In the genomic region with DNA sequence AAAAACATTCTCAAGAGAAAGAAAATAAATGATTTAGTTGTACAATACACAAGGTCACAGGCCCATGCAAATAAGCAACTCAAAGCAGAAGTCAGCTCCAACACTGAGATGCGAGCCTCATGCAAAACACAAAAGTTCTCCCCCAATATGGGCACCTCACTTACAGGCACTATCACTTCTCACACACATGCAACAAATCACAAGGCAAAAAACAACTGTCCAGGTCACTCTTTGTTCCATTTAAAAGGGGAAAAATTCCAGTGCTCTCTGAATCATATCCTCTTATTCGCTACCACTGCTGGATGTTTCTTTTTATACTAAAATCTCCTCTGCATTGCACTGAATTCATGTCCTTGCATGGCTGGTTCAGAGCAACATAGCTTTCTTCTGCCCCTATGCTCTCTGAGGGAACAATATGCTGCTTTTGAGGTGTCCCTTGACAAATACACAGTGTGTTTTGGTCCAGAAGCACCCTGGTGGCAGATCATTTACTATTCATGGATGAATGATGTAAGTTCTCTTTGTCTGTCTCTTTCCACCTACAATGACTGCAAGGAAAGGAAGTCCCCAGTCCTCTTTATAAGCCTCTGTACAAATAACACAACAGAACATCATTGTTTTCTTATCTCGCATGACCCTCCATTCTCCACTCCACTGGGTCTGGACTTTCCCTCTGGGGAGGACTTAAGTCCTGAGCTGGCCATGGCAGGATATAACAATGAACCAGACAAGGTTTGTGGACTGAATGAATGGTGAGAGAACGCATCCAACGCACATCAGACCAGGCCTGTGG, we compare ENCODE assay signal across 8 cellular contexts.
DNase-seq lines count a peak whose midpoint lies in the region; ATAC-seq, FAIRE-seq and TF ChIP-seq lines count a peak whose summit lies in the region.

No MANE protein-coding gene starts in this region.

- POLR2A ChIA-PET in Caco-2 (lab: Charles Lee) = no interaction called here

- DNase-seq in GM06990 (ENCODE audit: extremely low read depth, insufficient read length) (peak; percentile 31), fibroblast of the aortic adventitia (ENCODE audit: low read depth) (peak; percentile 40), D721Med (ENCODE audit: insufficient read length, low spot score) (no peak), Caco-2 (no peak), NOMO-1 treated with dmso at 0.1 percent for 144 hours (lab: John Stamatoyannopoulos, UW; ENCODE audit: unreplicated experiment) (no peak), GM19240 (ENCODE audit: insufficient read length, low spot score) (no peak)

- ATAC-seq in GM21515 (IDR thresholded peaks at IDR 0.05; ENCODE audit: unreplicated experiment) = peak; percentile 53
- ATAC-seq in HG03571 (IDR thresholded peaks at IDR 0.05; ENCODE audit: unreplicated experiment) = peak; percentile 48

- intact Hi-C loops in Caco-2 (cut with micrococcal nuclease; ENCODE audit: unreplicated experiment) = no loop called here

- CTCF ChIA-PET in Caco-2 (lab: Charles Lee) = interaction anchor here (1.8 kb wide), 1 partner anchor 30 kb away, joined by 9 read pairs; no protein-coding TSS in a partner anchor

- peaks cover 33% of the 10 kb centered on the region for H3K4me1 Mint-ChIP-seq in Caco-2 (ENCODE audit: low read depth, unreplicated experiment)

- no peak for TF ChIP-seq CTCF in GM06990 (IDR thresholded peaks at IDR 0.05; ENCODE audit: insufficient read depth, low read length, poor library complexity, severe bottlenecking)
- TF ChIP-seq CTCF in fibroblast of the aortic adventitia (IDR thresholded peaks at IDR 0.05; ENCODE audit: insufficient read depth, low read length) = no peak
- TF ChIP-seq CTCF in D721Med (IDR thresholded peaks at IDR 0.05; ENCODE audit: insufficient read depth, missing control alignments) = no peak
- no peak for TF ChIP-seq CTCF in Caco-2 (IDR thresholded peaks at IDR 0.05; ENCODE audit: insufficient read depth in 1 of 2, low read depth in 1 of 2, low read length in 1 of 2, severe bottlenecking in 1 of 2, unreplicated experiment in 1 of 2)

- H3K4me3 ChIP-seq in GM06990 (replicated peaks; ENCODE audit: low read depth, low read length) (no peak overlapping the region), fibroblast of the aortic adventitia (ENCODE audit: low read depth, low read length) (no peak overlapping the region), Caco-2 (ENCODE audit: low read depth, low read length) (no peak overlapping the region)

- H3K27ac Mint-ChIP-seq in Caco-2 (ENCODE audit: unreplicated experiment) = no peak overlapping the region

- H3K9me3 ChIP-seq in Caco-2 = no peaks in the 10 kb centered on the region

- H3K9me3 Mint-ChIP-seq in Caco-2 (ENCODE audit: unreplicated experiment) = no peaks in the 10 kb centered on the region

- FAIRE-seq in D721Med (lab: Jason Lieb, UNC) = no peak

- H3K27me3 Mint-ChIP-seq in Caco-2 (ENCODE audit: insufficient read depth, unreplicated experiment) = no peaks in the 10 kb centered on the region

- peaks cover 17% of the 10 kb centered on the region; the same call in 1 of the 2 replicates for H3K4me1 ChIP-seq in Caco-2

- peaks cover 23% of the 10 kb centered on the region for H3K36me3 Mint-ChIP-seq in Caco-2 (ENCODE audit: insufficient read depth, unreplicated experiment)

- no peaks in the 10 kb centered on the region for H3K27me3 ChIP-seq in GM06990 (replicated peaks; ENCODE audit: control insufficient read depth, insufficient read depth, low read length)
- H3K27me3 ChIP-seq in Caco-2 (replicated peaks; ENCODE audit: control insufficient read depth, insufficient read depth, low read length) = no peaks in the 10 kb centered on the region

- H3K36me3 ChIP-seq in GM06990 (ENCODE audit: control insufficient read depth, insufficient read depth, low read length) = peaks cover 3% of the 10 kb centered on the region
- H3K36me3 ChIP-seq in Caco-2 (ENCODE audit: control insufficient read depth, insufficient read depth, low read length) = no peaks in the 10 kb centered on the region; the same call in 1 of the 2 replicates

- no TSS peak for BruUV-seq in Caco-2 (replicated peaks; lab: Mats Ljungman, UMichigan)

- no peak overlapping the region for H3K4me3 Mint-ChIP-seq in Caco-2 (ENCODE audit: unreplicated experiment)

Comparison
In these comparisons a context has a peak if more than half of its experiments do, and no peak if none do; other contexts are left out.
1. DNase-seq: peak in GM06990 (single experiment) and fibroblast of the aortic adventitia (single experiment); none in D721Med (single experiment), Caco-2 (0 of 2), NOMO-1 treated with dmso at 0.1 percent for 144 hours (single experiment) and GM19240 (single experiment).